Comparison of ENCODE assay signal across 8 cellular contexts in the genomic region with DNA sequence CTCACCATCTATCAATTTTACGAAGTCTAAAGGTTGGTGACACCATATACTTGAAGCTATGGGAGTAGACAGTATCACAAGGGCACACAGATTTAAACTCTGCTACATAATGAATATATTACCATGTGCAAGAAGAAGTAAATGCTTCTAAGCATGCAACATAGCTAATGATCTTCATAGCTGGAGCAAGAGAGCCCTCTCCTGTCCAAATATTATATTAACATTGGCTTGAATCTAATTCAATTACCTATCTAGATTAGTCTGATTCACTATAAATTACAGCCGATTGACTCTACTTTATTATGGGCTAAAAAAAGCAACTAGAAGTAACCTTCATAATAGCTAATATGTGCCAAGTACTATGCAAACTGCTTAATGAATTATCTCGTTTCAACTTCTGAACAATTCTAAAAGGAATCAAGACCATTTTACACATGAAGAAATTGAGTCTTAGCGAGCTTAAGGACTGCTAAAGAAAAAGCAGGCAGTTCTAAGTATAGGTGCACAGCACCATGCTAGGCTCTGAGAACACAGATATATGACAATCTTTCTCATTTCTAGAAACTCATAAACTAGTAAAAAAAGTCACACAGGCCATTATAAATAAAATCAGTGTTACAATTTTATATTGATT. TPM values are rescaled to one million over a fixed set of nuclear protein-coding genes. Genes with fewer than 3 reads are reported as not detected.
DNase-seq lines count a peak whose midpoint lies in the region; ATAC-seq and TF ChIP-seq lines count a peak whose summit lies in the region.

No MANE protein-coding gene starts in this region.

- no peak for ATAC-seq in GM21529 (IDR thresholded peaks at IDR 0.05; ENCODE audit: unreplicated experiment)

- H3K36me3 Mint-ChIP-seq in neural progenitor cell, result no peaks in the 10 kb centered on the region

- H2AFZ ChIP-seq in neural progenitor cell (replicated peaks), result no peak overlapping the region

- no peak overlapping the region for H3K27ac Mint-ChIP-seq in neural progenitor cell

- H3K36me3 ChIP-seq in neural progenitor cell, result peaks cover 9% of the 10 kb centered on the region

- peak; percentile 71 for DNase-seq in A172 (ENCODE audit: low spot score)
- DNase-seq in GM20000 (ENCODE audit: low spot score), result peak; percentile 8
- peak; percentile 24 for DNase-seq in NCI-H748 treated with DMSO at 0.1 percent for 48 hours (lab: John Stamatoyannopoulos, UW)
- peak; percentile 68 for DNase-seq in choroid plexus epithelial cell (ENCODE audit: low read depth)
- peak; percentile 34 for DNase-seq in neural progenitor cell (ENCODE audit: low spot score)
- no peak for DNase-seq in stimulated activated CD4-positive, alpha-beta T cell treated with anti-CD3 and anti-CD28 coated beads, Interleukin-2, amount 100 ng/mL, for 24 hours
- DNase-seq in activated CD4-positive, alpha-beta T cell treated with anti-CD3 and anti-CD28 coated beads for 48 hours, result no peak

- H3K27ac ChIP-seq in neural progenitor cell, result no peak overlapping the region

- H3K9me3 Mint-ChIP-seq in neural progenitor cell, result no peaks in the 10 kb centered on the region

- no peaks in the 10 kb centered on the region for H3K9me3 ChIP-seq in neural progenitor cell (ENCODE audit: low read depth)

- peaks cover 4% of the 10 kb centered on the region for H4K20me1 ChIP-seq in neural progenitor cell (ENCODE audit: low read depth)

- no peak overlapping the region for H3K9ac ChIP-seq in neural progenitor cell

- peaks cover 7% of the 10 kb centered on the region for H3F3A ChIP-seq in neural progenitor cell (ENCODE audit: low read depth)

- H3K4me1 Mint-ChIP-seq in neural progenitor cell, result no peaks in the 10 kb centered on the region

- no peak overlapping the region for H3K4me3 Mint-ChIP-seq in neural progenitor cell

- no peak overlapping the region for H3K4me3 ChIP-seq in choroid plexus epithelial cell (ENCODE audit: low read depth, low read length)
- no peak overlapping the region for H3K4me3 ChIP-seq in neural progenitor cell

- no peaks in the 10 kb centered on the region for H3K27me3 Mint-ChIP-seq in neural progenitor cell (ENCODE audit: insufficient read depth, low read depth)

- H3K4me1 ChIP-seq in neural progenitor cell, result no peaks in the 10 kb centered on the region

- no peaks in the 10 kb centered on the region for H3K79me2 ChIP-seq in neural progenitor cell (ENCODE audit: low read depth)

- TF ChIP-seq CTCF in GM20000 (IDR thresholded peaks at IDR 0.05; ENCODE audit: extremely low read depth, missing control alignments) (no peak), choroid plexus epithelial cell (conservative IDR thresholded peaks at IDR 0.05; ENCODE audit: low read depth, low read length) (peak; percentile 47), neural progenitor cell (IDR thresholded peaks at IDR 0.05) (peak; percentile 56)

- H3K4me2 ChIP-seq in neural progenitor cell, result no peak overlapping the region

- no peaks in the 10 kb centered on the region for H3K27me3 ChIP-seq in neural progenitor cell

RNA-seq across cellular contexts. Expression of gene FRA10AC1, which starts 21.9 kb away (rescaled TPM):
- total RNA-seq in A172 (2014; rRNA removed; shearing (Covaris generic)), result 5.4 and 8.3 TPM in 2 replicates
- 15.8 and 31.4 TPM in 2 replicates for total RNA-seq in neural progenitor cell (ENCODE audit: low replicate concordance)

Comparison
In these comparisons a context has a peak if more than half of its experiments do, and no peak if none do; other contexts are left out.
1. DNase-seq: peak in A172 (single experiment), GM20000 (single experiment), NCI-H748 treated with DMSO at 0.1 percent for 48 hours (single experiment), choroid plexus epithelial cell (single experiment) and neural progenitor cell (single experiment); none in stimulated activated CD4-positive, alpha-beta T cell treated with anti-CD3 and anti-CD28 coated beads, Interleukin-2, amount 100 ng/mL, for 24 hours (0 of 2) and activated CD4-positive, alpha-beta T cell treated with anti-CD3 and anti-CD28 coated beads for 48 hours (single experiment).